ENCODE assay signal across 11 cellular contexts in genomic region chr1:15714438-15715136, GRCh38. TPM values are rescaled to one million over a fixed set of nuclear protein-coding genes. Genes with fewer than 3 reads are reported as not detected.
DNase-seq lines count a peak whose midpoint lies in the region; ATAC-seq, FAIRE-seq and TF ChIP-seq lines count a peak whose summit lies in the region.
"Had no signal": no experiment of that assay in that cellular context is flagged by ENCODE, and none has a peak within 500 bp of the region (broad histone marks: within the 10 kb centered on the region; RNA-seq: fewer than 3 reads in every experiment).

No MANE protein-coding gene starts in this region.

- H3K27ac ChIP-seq in K562 (ENCODE audit: extremely low read depth, low read depth, low read length) = no peak overlapping the region
- H3K27ac ChIP-seq in left ventricle myocardium inferior (replicated peaks) = peak overlapping the region; percentile 87
- H3K27ac ChIP-seq: pancreas had no signal

- TF ChIP-seq CTCF in K562 (IDR thresholded peaks at IDR 0.05 in 2 of 3, conservative IDR thresholded peaks at IDR 0.05 in 1 of 3; ENCODE audit: insufficient read depth in 2 of 3, low read depth in 1 of 3, low read length in 3 of 3) (no peak), left ventricle myocardium inferior (IDR thresholded peaks at IDR 0.05; ENCODE audit: borderline replicate concordance) (no peak)

- in situ Hi-C loops in K562 (cut with MboI) = no loop called here

- H3K27me3 ChIP-seq in K562 (ENCODE audit: control insufficient read depth in 2 of 2, insufficient read depth in 2 of 2, low read length in 2 of 2) = no peaks in the 10 kb centered on the region
- H3K27me3 ChIP-seq in left ventricle myocardium inferior (ENCODE audit: low read depth) = no peaks in the 10 kb centered on the region
- H3K27me3 ChIP-seq: pancreas had no signal

- WGBS in K562 (ENCODE audit: insufficient coverage, low coverage, missing lambda C conversion rate) = 57% methylated on average over 4 of the region's 4 CpGs

- TF ChIP-seq EP300 in K562 (IDR thresholded peaks at IDR 0.05; ENCODE audit: low read length) = no peak

- DNase-seq in GM12891 (ENCODE audit: insufficient read length, low spot score) = no peak
- no peak for DNase-seq in K562 (ENCODE audit: extremely low read depth in 1 of 4, low spot score in 3 of 4)
- no peak for DNase-seq in left ventricle myocardium inferior
- DNase-seq in skeletal muscle cell (ENCODE audit: low read depth) = peak; percentile 50
- DNase-seq in LoVo (ENCODE audit: low spot score) = no peak
- DNase-seq in DMS53 (lab: John Stamatoyannopoulos, UW) = no peak
- DNase-seq: activated T-cell treated with anti-CD3 and anti-CD28 coated beads, Interleukin-2, amount 50 U/mL, for 4 hours; NCI-H146; pancreas had no signal

- BruUV-seq in K562 (replicated peaks; lab: Mats Ljungman, UMichigan) = no TSS peak

- H3K79me2 ChIP-seq in K562 (ENCODE audit: control insufficient read depth, insufficient read depth, low read length) = peaks cover 12% of the 10 kb centered on the region; the same call in 2 of the 3 replicates

- POLR2A ChIA-PET in K562 (lab: Yijun Ruan, JAX) = interaction anchor here (0.6 to 1.1 kb wide), 4 partner anchors 9 to 17 kb away, joined by 3 read pairs; no protein-coding TSS in a partner anchor

- H3K4me3 ChIP-seq in K562 (no peak overlapping the region), left ventricle myocardium inferior (peak overlapping the region; percentile 9), skeletal muscle cell (ENCODE audit: low read depth, low read length) (no peak overlapping the region)
- H3K4me3 ChIP-seq: pancreas had no signal

- H2AFZ ChIP-seq in K562 (ENCODE audit: low read depth, low read length) = no peak overlapping the region

- H3K9me1 ChIP-seq in K562 (ENCODE audit: control insufficient read depth, insufficient read depth, low read length) = no peaks in the 10 kb centered on the region

- FAIRE-seq in GM12891 (lab: Jason Lieb, UNC) (peak; percentile 71), K562 (lab: Jason Lieb, UNC) (peak; percentile 64)
- FAIRE-seq: pancreas had no signal

- no peak for TF ChIP-seq RAD21 in K562 (CRISPR knock-in tag; conservative IDR thresholded peaks at IDR 0.05 in 1 of 2, IDR thresholded peaks at IDR 0.05 in 1 of 2)

- H3K9ac ChIP-seq in K562 (ENCODE audit: insufficient read depth in 1 of 2, low read depth in 2 of 2, low read length in 2 of 2) = no peak overlapping the region

- H4K20me1 ChIP-seq in K562 (replicated peaks; ENCODE audit: control insufficient read depth, insufficient read depth, low read length) = peaks cover 7% of the 10 kb centered on the region

- CTCF ChIA-PET in K562 (lab: Yijun Ruan, JAX; ENCODE audit: low intra/inter-chr PET ratio) = no interaction called here

- intact Hi-C loops in K562 (cut with micrococcal nuclease) (no loop called here), left ventricle myocardium inferior (cut with micrococcal nuclease) (no loop called here)

- no peak overlapping the region for H3K4me2 ChIP-seq in K562 (ENCODE audit: insufficient read depth, low read length)

- TF ChIP-seq POLR2A in GM12891 (IDR thresholded peaks at IDR 0.05; ENCODE audit: low read depth, low read length) (no peak), K562 (conservative IDR thresholded peaks at IDR 0.05) (no peak)

- ATAC-seq in K562 (no peak), HG02588 (IDR thresholded peaks at IDR 0.05; ENCODE audit: unreplicated experiment) (no peak), GM18511 (IDR thresholded peaks at IDR 0.05; ENCODE audit: unreplicated experiment) (no peak)
- ATAC-seq: activated T-cell treated with anti-CD3 and anti-CD28 coated beads, Interleukin-2, amount 50 U/mL, for 4 hours had no signal

- no peaks in the 10 kb centered on the region for H3K9me3 ChIP-seq in K562 (replicated peaks; ENCODE audit: control insufficient read depth, insufficient read depth, low read depth, low read length)
- H3K9me3 ChIP-seq in left ventricle myocardium inferior (replicated peaks) = no peaks in the 10 kb centered on the region
- H3K9me3 ChIP-seq: pancreas had no signal

- H3K4me1 ChIP-seq in K562 (replicated peaks in 1 of 2; ENCODE audit: control insufficient read depth in 2 of 2, insufficient read depth in 2 of 2, low read length in 2 of 2) = no peaks in the 10 kb centered on the region
- peaks cover 100% of the 10 kb centered on the region for H3K4me1 ChIP-seq in left ventricle myocardium inferior
- H3K4me1 ChIP-seq: pancreas had no signal

- H3K36me3 ChIP-seq in K562 (ENCODE audit: control insufficient read depth, insufficient read depth, low read length) (peaks cover 38% of the 10 kb centered on the region), left ventricle myocardium inferior (peaks cover 36% of the 10 kb centered on the region)

RNA-seq across cellular contexts. Expression of gene SLC25A34, which starts 21.5 kb away (rescaled TPM):
- polyA plus RNA-seq in GM12891 (2012; ENCODE audit: low read depth, missing spikeins) = 0.42 TPM
- 0.86 and 1.9 TPM in 2 replicates for total RNA-seq in K562 (2011; cell fraction: chromatin; rRNA removed; ENCODE audit: low replicate concordance)
- 1.1 and 1.8 TPM in 2 replicates for total RNA-seq in K562 (2011; cell fraction: nucleolus; rRNA removed)
- total RNA-seq in K562 (2011; cell fraction: nucleoplasm; rRNA removed) = 1.1 and 1.6 TPM in 2 replicates
- total RNA-seq in K562 (2014; rRNA removed) = 0.41 and 0.78 TPM in 2 replicates
- total RNA-seq in K562 (2014; rRNA removed; fragmentation: Illumina TruSeq; extraction: Trizol) = 0.06 and 0.11 TPM in 2 replicates
- total RNA-seq in K562 (2015; rRNA removed; fragmentation: Illumina TruSeq; extraction: Trizol) = 0.26 and 0.43 TPM in 2 replicates
- 0.13 and 0.16 TPM in 2 replicates for total RNA-seq in K562 (2021)
- polyA plus RNA-seq in K562 (2011; rRNA removed) = 0.24 and 0.31 TPM in 2 replicates
- 0.18 and 0.34 TPM in 2 replicates for polyA plus RNA-seq in K562 (2011; cell fraction: cytosol; rRNA removed)
- polyA plus RNA-seq in K562 (2011; cell fraction: nucleus; rRNA removed) = 0.94 and 1.9 TPM in 2 replicates
- polyA plus RNA-seq in K562 (2012) = 0.25 and 0.55 TPM in 2 replicates
- 0.16 and 0.21 TPM in 2 replicates for polyA plus RNA-seq in K562 (2014; fragmentation: Illumina TruSeq; extraction: Trizol)
- under 1 TPM; 0.01 to 0.03 TPM for polyA plus RNA-seq in K562 (2014; fragmentation: Nextera tagmentation; extraction: Ambion mirVana)
- polyA plus RNA-seq in K562 (2014; rRNA removed) = 0.22 and 0.57 TPM in 2 replicates
- 0.12 and 0.35 TPM in 2 replicates for polyA minus RNA-seq in K562 (2011; rRNA and poly(A)+ RNA removed)
- polyA minus RNA-seq in K562 (2011; cell fraction: cytosol; rRNA and poly(A)+ RNA removed) = not detected in 2 replicates
- polyA minus RNA-seq in K562 (2011; cell fraction: nucleus; rRNA and poly(A)+ RNA removed) = 0.40 and 0.78 TPM in 2 replicates
- total RNA-seq in left ventricle myocardium inferior = 34.0 TPM

RNA-seq across cellular contexts. Expression of gene TMEM82, which starts 27.7 kb away (rescaled TPM):
- not detected for polyA plus RNA-seq in GM12891 (2012; ENCODE audit: low read depth, missing spikeins)
- total RNA-seq in K562 (2011; cell fraction: chromatin; rRNA removed; ENCODE audit: low replicate concordance) = not detected in 2 replicates
- total RNA-seq in K562 (2011; cell fraction: nucleolus; rRNA removed) = not detected in 2 replicates
- total RNA-seq in K562 (2011; cell fraction: nucleoplasm; rRNA removed) = not detected in 2 replicates
- total RNA-seq in K562 (2014; rRNA removed) = not detected in 2 replicates
- not detected in 2 replicates for total RNA-seq in K562 (2014; rRNA removed; fragmentation: Illumina TruSeq; extraction: Trizol)
- not detected in 2 replicates for total RNA-seq in K562 (2015; rRNA removed; fragmentation: Illumina TruSeq; extraction: Trizol)
- total RNA-seq in K562 (2021) = not detected in 2 replicates
- not detected in 2 replicates for polyA plus RNA-seq in K562 (2011; rRNA removed)
- polyA plus RNA-seq in K562 (2011; cell fraction: cytosol; rRNA removed) = not detected in 2 replicates
- polyA plus RNA-seq in K562 (2011; cell fraction: nucleus; rRNA removed) = not detected in 2 replicates
- polyA plus RNA-seq in K562 (2012) = not detected in 2 replicates
- polyA plus RNA-seq in K562 (2014; fragmentation: Illumina TruSeq; extraction: Trizol) = not detected in 2 replicates
- polyA plus RNA-seq in K562 (2014; fragmentation: Nextera tagmentation; extraction: Ambion mirVana) = not detected
- polyA plus RNA-seq in K562 (2014; rRNA removed) = not detected in 2 replicates
- not detected in 2 replicates for polyA minus RNA-seq in K562 (2011; rRNA and poly(A)+ RNA removed)
- polyA minus RNA-seq in K562 (2011; cell fraction: cytosol; rRNA and poly(A)+ RNA removed) = not detected in 2 replicates
- not detected in 2 replicates for polyA minus RNA-seq in K562 (2011; cell fraction: nucleus; rRNA and poly(A)+ RNA removed)
- not detected for total RNA-seq in left ventricle myocardium inferior
- total RNA-seq: activated T-cell treated with anti-CD3 and anti-CD28 coated beads, Interleukin-2, amount 50 U/mL, for 4 hours; pancreas had no signal
- polyA plus RNA-seq: pancreas had no signal

RNA-seq across cellular contexts. Expression of gene PLEKHM2, which starts 30.5 kb away (rescaled TPM):
- polyA plus RNA-seq in GM12891 (2012; ENCODE audit: low read depth, missing spikeins) = 27.3 TPM
- 33.4 and 106 TPM in 2 replicates for total RNA-seq in K562 (2011; cell fraction: chromatin; rRNA removed; ENCODE audit: low replicate concordance)
- total RNA-seq in K562 (2011; cell fraction: nucleolus; rRNA removed) = 69.5 and 71.2 TPM in 2 replicates
- total RNA-seq in K562 (2011; cell fraction: nucleoplasm; rRNA removed) = 36.4 and 44.3 TPM in 2 replicates
- total RNA-seq in K562 (2014; rRNA removed) (28.6 and 36.7 TPM in 2 replicates), K562 (2014; rRNA removed; fragmentation: Illumina TruSeq; extraction: Trizol) (7.8 and 15.6 TPM in 2 replicates), K562 (2015; rRNA removed; fragmentation: Illumina TruSeq; extraction: Trizol) (33.2 and 34.3 TPM in 2 replicates), K562 (2021) (63.7 and 65.3 TPM in 2 replicates), left ventricle myocardium inferior (90.3 TPM)
- polyA plus RNA-seq in K562 (2011; rRNA removed) (34.9 and 54.1 TPM in 2 replicates), K562 (2014; fragmentation: Illumina TruSeq; extraction: Trizol) (35.1 and 47.8 TPM in 2 replicates), K562 (2014; fragmentation: Nextera tagmentation; extraction: Ambion mirVana) (under 1 TPM; 0.27 to 0.78 TPM), K562 (2014; rRNA removed) (41.1 and 42.7 TPM in 2 replicates)
- 50.7 and 63.4 TPM in 2 replicates for polyA plus RNA-seq in K562 (2011; cell fraction: cytosol; rRNA removed)
- 122 and 150 TPM in 2 replicates for polyA plus RNA-seq in K562 (2011; cell fraction: nucleus; rRNA removed)
- 43.7 and 66.8 TPM in 2 replicates for polyA plus RNA-seq in K562 (2012)
- polyA minus RNA-seq in K562 (2011; rRNA and poly(A)+ RNA removed) = 17.2 and 24.3 TPM in 2 replicates
- polyA minus RNA-seq in K562 (2011; cell fraction: cytosol; rRNA and poly(A)+ RNA removed) = 35.5 and 58.1 TPM in 2 replicates
- polyA minus RNA-seq in K562 (2011; cell fraction: nucleus; rRNA and poly(A)+ RNA removed) = 17.6 and 24.7 TPM in 2 replicates

RNA-seq across cellular contexts. Expression of gene FBLIM1, which starts 44.0 kb away (rescaled TPM):
- not detected for polyA plus RNA-seq in GM12891 (2012; ENCODE audit: low read depth, missing spikeins)
- 0.16 TPM in 1 of 2 replicates, not detected in the other for total RNA-seq in K562 (2011; cell fraction: chromatin; rRNA removed; ENCODE audit: low replicate concordance)
- total RNA-seq in K562 (2011; cell fraction: nucleolus; rRNA removed) = 0.50 TPM in 1 of 2 replicates, not detected in the other
- 0.31 TPM in 1 of 2 replicates, not detected in the other for total RNA-seq in K562 (2011; cell fraction: nucleoplasm; rRNA removed)
- 0.04 TPM in 1 of 2 replicates, not detected in the other for total RNA-seq in K562 (2014; rRNA removed)
- total RNA-seq in K562 (2014; rRNA removed; fragmentation: Illumina TruSeq; extraction: Trizol) = not detected in 2 replicates
- not detected in 2 replicates for total RNA-seq in K562 (2015; rRNA removed; fragmentation: Illumina TruSeq; extraction: Trizol)
- total RNA-seq in K562 (2021) = 0.18 and 0.24 TPM in 2 replicates
- polyA plus RNA-seq in K562 (2011; rRNA removed) = 0.14 and 0.43 TPM in 2 replicates
- 0.09 and 0.63 TPM in 2 replicates for polyA plus RNA-seq in K562 (2011; cell fraction: cytosol; rRNA removed)
- polyA plus RNA-seq in K562 (2011; cell fraction: nucleus; rRNA removed) = 0.10 and 0.20 TPM in 2 replicates
- 0.04 and 0.48 TPM in 2 replicates for polyA plus RNA-seq in K562 (2012)
- not detected in 2 replicates for polyA plus RNA-seq in K562 (2014; fragmentation: Illumina TruSeq; extraction: Trizol)
- polyA plus RNA-seq in K562 (2014; fragmentation: Nextera tagmentation; extraction: Ambion mirVana) = not detected
- polyA plus RNA-seq in K562 (2014; rRNA removed) = not detected in 2 replicates
- polyA minus RNA-seq in K562 (2011; rRNA and poly(A)+ RNA removed) = 0.11 and 0.27 TPM in 2 replicates
- not detected in 2 replicates for polyA minus RNA-seq in K562 (2011; cell fraction: cytosol; rRNA and poly(A)+ RNA removed)
- polyA minus RNA-seq in K562 (2011; cell fraction: nucleus; rRNA and poly(A)+ RNA removed) = 0.56 TPM in 1 of 2 replicates, not detected in the other
- 89.1 TPM for total RNA-seq in left ventricle myocardium inferior

Comparison
In these comparisons a context has a peak if more than half of its experiments do, and no peak if none do; other contexts are left out.
1. RNA of gene SLC25A34, which starts 21.5 kb away (total RNA-seq): 34.0 TPM in left ventricle myocardium inferior (single experiment); 0.06 to 1.9 TPM in K562; every median in the first group is over 10 times any median in the second.